Comparison of ENCODE assay signal across 7 cellular contexts in the genomic region with DNA sequence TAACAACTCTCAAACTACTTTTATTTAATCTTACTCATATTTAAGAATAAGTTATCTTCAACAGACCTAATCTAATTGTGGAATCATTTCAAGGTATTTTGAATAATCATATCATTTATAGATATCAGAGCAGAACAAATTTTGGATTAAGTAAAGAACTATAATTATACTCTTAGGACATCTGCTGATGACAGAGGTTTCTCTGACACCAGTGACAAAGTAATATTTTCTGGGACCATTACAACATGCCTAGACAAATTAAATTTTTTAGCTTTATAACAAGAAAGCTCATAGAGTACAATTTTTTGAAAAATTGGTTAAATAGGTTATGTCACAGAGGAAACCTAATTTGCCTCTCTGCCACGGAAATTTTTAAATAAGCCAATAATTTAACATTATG.
"Had no signal": no experiment of that assay in that cellular context is flagged by ENCODE, and none has a peak within 500 bp of the region (broad histone marks: within the 10 kb centered on the region; RNA-seq: fewer than 3 reads in every experiment).

No MANE protein-coding gene starts in this region.

- DNase-seq: GDM1, GF-D8 had no signal

- H3K4me3 ChIP-seq: GM12878 had no signal

- FAIRE-seq: GM12878, GM12891, GM12892, GM18507, GM19239 had no signal

- ATAC-seq: GM12878 had no signal
